ENCODE assay signal across 1 cellular context in the genomic region with DNA sequence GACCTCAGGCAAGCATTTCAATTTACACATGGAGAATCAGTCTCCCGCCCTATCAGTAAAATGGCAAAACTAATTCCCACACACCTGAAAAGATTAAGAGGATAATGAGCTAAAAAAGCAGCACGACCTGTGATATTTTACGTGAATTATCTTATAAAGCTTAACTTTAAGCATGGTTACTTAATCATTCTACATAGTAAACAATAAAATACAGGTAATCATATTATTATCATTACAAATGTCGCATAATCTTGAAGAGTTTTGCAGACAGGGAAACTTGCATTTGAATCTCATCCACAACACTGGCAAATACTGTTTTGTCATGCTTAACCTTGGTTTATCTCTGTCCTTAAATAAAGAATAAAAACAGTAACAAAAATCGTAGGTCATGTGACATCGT.
A peak's percentile ranks its signal among the peaks of the same experiment; 100 is the strongest.
TF ChIP-seq lines count a peak whose summit lies in the region.

No MANE protein-coding gene starts in this region.

TF ChIP-seq in K562, 482 proteins besides CTCF, POLR2A, EP300 and RAD21 (continued from another document and continues in another):
- TF ChIP-seq, protein P1, sequence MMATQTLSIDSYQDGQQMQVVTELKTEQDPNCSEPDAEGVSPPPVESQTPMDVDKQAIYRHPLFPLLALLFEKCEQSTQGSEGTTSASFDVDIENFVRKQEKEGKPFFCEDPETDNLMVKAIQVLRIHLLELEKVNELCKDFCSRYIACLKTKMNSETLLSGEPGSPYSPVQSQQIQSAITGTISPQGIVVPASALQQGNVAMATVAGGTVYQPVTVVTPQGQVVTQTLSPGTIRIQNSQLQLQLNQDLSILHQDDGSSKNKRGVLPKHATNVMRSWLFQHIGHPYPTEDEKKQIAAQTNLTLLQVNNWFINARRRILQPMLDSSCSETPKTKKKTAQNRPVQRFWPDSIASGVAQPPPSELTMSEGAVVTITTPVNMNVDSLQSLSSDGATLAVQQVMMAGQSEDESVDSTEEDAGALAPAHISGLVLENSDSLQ (IDR thresholded peaks at IDR 0.05) = no peak
- no peak for TF ChIP-seq GATA2 (CRISPR knock-in tag; IDR thresholded peaks at IDR 0.05)
- TF ChIP-seq ZNF76 (CRISPR knock-in tag; IDR thresholded peaks at IDR 0.05; ENCODE audit: borderline replicate concordance) = no peak
- TF ChIP-seq ZNF408 (CRISPR knock-in tag; IDR thresholded peaks at IDR 0.05; ENCODE audit: low read depth) = peak; percentile 82; the same call in 1 of the 2 replicates
- TF ChIP-seq EZH2 (IDR thresholded peaks at IDR 0.05; ENCODE audit: borderline replicate concordance, low read depth, low read length) = no peak
- TF ChIP-seq, protein P2, sequence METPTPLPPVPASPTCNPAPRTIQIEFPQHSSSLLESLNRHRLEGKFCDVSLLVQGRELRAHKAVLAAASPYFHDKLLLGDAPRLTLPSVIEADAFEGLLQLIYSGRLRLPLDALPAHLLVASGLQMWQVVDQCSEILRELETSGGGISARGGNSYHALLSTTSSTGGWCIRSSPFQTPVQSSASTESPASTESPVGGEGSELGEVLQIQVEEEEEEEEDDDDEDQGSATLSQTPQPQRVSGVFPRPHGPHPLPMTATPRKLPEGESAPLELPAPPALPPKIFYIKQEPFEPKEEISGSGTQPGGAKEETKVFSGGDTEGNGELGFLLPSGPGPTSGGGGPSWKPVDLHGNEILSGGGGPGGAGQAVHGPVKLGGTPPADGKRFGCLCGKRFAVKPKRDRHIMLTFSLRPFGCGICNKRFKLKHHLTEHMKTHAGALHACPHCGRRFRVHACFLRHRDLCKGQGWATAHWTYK (CRISPR knock-in tag; IDR thresholded peaks at IDR 0.05) = no peak
- TF ChIP-seq, protein P3, sequence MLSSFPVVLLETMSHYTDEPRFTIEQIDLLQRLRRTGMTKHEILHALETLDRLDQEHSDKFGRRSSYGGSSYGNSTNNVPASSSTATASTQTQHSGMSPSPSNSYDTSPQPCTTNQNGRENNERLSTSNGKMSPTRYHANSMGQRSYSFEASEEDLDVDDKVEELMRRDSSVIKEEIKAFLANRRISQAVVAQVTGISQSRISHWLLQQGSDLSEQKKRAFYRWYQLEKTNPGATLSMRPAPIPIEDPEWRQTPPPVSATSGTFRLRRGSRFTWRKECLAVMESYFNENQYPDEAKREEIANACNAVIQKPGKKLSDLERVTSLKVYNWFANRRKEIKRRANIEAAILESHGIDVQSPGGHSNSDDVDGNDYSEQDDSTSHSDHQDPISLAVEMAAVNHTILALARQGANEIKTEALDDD (IDR thresholded peaks at IDR 0.05) = no peak
- TF ChIP-seq, protein P4, sequence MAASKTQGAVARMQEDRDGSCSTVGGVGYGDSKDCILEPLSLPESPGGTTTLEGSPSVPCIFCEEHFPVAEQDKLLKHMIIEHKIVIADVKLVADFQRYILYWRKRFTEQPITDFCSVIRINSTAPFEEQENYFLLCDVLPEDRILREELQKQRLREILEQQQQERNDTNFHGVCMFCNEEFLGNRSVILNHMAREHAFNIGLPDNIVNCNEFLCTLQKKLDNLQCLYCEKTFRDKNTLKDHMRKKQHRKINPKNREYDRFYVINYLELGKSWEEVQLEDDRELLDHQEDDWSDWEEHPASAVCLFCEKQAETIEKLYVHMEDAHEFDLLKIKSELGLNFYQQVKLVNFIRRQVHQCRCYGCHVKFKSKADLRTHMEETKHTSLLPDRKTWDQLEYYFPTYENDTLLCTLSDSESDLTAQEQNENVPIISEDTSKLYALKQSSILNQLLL (CRISPR knock-in tag; IDR thresholded peaks at IDR 0.05; ENCODE audit: borderline replicate concordance) = peak; percentile 97
- peak; percentile 55; the same call in 1 of the 2 replicates for TF ChIP-seq NFIX (CRISPR knock-in tag; IDR thresholded peaks at IDR 0.05; ENCODE audit: low read depth)
- TF ChIP-seq, protein P5, sequence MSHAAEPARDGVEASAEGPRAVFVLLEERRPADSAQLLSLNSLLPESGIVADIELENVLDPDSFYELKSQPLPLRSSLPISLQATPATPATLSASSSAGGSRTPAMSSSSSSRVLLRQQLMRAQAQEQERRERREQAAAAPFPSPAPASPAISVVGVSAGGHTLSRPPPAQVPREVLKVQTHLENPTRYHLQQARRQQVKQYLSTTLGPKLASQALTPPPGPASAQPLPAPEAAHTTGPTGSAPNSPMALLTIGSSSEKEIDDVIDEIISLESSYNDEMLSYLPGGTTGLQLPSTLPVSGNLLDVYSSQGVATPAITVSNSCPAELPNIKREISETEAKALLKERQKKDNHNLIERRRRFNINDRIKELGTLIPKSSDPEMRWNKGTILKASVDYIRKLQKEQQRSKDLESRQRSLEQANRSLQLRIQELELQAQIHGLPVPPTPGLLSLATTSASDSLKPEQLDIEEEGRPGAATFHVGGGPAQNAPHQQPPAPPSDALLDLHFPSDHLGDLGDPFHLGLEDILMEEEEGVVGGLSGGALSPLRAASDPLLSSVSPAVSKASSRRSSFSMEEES (CRISPR knock-in tag; IDR thresholded peaks at IDR 0.05) = peak; percentile 76
- TF ChIP-seq ZNF707 (CRISPR knock-in tag; conservative IDR thresholded peaks at IDR 0.05) = peak; percentile 60; the same call in 1 of the 2 replicates
- TF ChIP-seq ETV5 (CRISPR knock-in tag; IDR thresholded peaks at IDR 0.05; ENCODE audit: low read depth) = no peak
- no peak for TF ChIP-seq PHB (CRISPR knock-in tag; IDR thresholded peaks at IDR 0.05)
- peak; percentile 63; the same call in 1 of the 2 replicates for TF ChIP-seq MTF1 (CRISPR knock-in tag; IDR thresholded peaks at IDR 0.05; ENCODE audit: borderline replicate concordance)
- no peak for TF ChIP-seq ZNF583 (CRISPR knock-in tag; IDR thresholded peaks at IDR 0.05)
- TF ChIP-seq FOXJ3 (CRISPR knock-in tag; IDR thresholded peaks at IDR 0.05) = no peak
- peak; percentile 72; the same call in 1 of the 2 replicates for TF ChIP-seq ZNF140 (CRISPR knock-in tag; IDR thresholded peaks at IDR 0.05)
- TF ChIP-seq, protein P6, sequence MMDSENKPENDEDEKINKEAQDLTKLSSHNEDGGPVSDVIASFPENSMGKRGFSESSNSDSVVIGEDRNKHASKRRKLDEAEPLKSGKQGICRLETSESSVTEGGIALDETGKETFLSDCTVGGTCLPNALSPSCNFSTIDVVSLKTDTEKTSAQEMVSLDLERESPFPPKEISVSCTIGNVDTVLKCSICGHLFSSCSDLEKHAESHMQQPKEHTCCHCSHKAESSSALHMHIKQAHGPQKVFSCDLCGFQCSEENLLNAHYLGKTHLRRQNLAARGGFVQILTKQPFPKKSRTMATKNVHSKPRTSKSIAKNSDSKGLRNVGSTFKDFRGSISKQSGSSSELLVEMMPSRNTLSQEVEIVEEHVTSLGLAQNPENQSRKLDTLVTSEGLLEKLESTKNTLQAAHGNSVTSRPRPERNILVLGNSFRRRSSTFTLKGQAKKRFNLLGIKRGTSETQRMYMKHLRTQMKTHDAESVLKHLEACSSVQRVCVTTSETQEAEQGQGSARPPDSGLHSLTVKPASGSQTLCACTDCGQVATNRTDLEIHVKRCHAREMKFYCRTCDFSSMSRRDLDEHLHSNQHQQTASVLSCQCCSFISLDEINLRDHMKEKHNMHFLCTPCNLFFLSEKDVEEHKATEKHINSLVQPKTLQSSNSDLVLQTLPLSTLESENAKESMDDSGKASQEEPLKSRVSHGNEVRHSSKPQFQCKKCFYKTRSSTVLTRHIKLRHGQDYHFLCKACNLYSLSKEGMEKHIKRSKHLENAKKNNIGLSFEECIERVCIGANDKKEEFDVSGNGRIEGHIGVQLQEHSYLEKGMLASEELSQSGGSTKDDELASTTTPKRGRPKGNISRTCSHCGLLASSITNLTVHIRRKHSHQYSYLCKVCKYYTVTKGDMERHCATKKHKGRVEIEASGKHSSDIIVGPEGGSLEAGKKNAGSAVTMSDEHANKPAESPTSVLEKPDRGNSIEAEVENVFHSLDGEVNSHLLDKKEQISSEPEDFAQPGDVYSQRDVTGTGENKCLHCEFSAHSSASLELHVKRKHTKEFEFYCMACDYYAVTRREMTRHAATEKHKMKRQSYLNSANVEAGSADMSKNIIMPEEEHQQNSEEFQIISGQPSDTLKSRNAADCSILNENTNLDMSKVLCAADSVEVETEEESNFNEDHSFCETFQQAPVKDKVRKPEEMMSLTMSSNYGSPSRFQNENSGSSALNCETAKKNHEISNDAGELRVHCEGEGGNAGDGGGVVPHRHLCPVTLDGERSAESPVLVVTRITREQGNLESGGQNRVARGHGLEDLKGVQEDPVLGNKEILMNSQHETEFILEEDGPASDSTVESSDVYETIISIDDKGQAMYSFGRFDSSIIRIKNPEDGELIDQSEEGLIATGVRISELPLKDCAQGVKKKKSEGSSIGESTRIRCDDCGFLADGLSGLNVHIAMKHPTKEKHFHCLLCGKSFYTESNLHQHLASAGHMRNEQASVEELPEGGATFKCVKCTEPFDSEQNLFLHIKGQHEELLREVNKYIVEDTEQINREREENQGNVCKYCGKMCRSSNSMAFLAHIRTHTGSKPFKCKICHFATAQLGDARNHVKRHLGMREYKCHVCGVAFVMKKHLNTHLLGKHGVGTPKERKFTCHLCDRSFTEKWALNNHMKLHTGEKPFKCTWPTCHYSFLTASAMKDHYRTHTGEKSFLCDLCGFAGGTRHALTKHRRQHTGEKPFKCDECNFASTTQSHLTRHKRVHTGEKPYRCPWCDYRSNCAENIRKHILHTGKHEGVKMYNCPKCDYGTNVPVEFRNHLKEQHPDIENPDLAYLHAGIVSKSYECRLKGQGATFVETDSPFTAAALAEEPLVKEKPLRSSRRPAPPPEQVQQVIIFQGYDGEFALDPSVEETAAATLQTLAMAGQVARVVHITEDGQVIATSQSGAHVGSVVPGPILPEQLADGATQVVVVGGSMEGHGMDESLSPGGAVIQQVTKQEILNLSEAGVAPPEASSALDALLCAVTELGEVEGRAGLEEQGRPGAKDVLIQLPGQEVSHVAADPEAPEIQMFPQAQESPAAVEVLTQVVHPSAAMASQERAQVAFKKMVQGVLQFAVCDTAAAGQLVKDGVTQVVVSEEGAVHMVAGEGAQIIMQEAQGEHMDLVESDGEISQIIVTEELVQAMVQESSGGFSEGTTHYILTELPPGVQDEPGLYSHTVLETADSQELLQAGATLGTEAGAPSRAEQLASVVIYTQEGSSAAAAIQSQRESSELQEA (IDR thresholded peaks at IDR 0.05; ENCODE audit: low read depth) = no peak
- TF ChIP-seq, protein P7, sequence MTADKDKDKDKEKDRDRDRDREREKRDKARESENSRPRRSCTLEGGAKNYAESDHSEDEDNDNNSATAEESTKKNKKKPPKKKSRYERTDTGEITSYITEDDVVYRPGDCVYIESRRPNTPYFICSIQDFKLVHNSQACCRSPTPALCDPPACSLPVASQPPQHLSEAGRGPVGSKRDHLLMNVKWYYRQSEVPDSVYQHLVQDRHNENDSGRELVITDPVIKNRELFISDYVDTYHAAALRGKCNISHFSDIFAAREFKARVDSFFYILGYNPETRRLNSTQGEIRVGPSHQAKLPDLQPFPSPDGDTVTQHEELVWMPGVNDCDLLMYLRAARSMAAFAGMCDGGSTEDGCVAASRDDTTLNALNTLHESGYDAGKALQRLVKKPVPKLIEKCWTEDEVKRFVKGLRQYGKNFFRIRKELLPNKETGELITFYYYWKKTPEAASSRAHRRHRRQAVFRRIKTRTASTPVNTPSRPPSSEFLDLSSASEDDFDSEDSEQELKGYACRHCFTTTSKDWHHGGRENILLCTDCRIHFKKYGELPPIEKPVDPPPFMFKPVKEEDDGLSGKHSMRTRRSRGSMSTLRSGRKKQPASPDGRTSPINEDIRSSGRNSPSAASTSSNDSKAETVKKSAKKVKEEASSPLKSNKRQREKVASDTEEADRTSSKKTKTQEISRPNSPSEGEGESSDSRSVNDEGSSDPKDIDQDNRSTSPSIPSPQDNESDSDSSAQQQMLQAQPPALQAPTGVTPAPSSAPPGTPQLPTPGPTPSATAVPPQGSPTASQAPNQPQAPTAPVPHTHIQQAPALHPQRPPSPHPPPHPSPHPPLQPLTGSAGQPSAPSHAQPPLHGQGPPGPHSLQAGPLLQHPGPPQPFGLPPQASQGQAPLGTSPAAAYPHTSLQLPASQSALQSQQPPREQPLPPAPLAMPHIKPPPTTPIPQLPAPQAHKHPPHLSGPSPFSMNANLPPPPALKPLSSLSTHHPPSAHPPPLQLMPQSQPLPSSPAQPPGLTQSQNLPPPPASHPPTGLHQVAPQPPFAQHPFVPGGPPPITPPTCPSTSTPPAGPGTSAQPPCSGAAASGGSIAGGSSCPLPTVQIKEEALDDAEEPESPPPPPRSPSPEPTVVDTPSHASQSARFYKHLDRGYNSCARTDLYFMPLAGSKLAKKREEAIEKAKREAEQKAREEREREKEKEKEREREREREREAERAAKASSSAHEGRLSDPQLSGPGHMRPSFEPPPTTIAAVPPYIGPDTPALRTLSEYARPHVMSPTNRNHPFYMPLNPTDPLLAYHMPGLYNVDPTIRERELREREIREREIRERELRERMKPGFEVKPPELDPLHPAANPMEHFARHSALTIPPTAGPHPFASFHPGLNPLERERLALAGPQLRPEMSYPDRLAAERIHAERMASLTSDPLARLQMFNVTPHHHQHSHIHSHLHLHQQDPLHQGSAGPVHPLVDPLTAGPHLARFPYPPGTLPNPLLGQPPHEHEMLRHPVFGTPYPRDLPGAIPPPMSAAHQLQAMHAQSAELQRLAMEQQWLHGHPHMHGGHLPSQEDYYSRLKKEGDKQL (CRISPR knock-in tag; IDR thresholded peaks at IDR 0.05; ENCODE audit: borderline replicate concordance) = no peak
- no peak for TF ChIP-seq NUFIP1 (IDR thresholded peaks at IDR 0.05; ENCODE audit: partially characterized antibody)
- no peak for TF ChIP-seq POLR3A (IDR thresholded peaks at IDR 0.05; ENCODE audit: borderline replicate concordance, extremely low read depth, insufficient read depth, insufficient read length)
- TF ChIP-seq EHMT2 (IDR thresholded peaks at IDR 0.05) = no peak
- TF ChIP-seq, protein P8, sequence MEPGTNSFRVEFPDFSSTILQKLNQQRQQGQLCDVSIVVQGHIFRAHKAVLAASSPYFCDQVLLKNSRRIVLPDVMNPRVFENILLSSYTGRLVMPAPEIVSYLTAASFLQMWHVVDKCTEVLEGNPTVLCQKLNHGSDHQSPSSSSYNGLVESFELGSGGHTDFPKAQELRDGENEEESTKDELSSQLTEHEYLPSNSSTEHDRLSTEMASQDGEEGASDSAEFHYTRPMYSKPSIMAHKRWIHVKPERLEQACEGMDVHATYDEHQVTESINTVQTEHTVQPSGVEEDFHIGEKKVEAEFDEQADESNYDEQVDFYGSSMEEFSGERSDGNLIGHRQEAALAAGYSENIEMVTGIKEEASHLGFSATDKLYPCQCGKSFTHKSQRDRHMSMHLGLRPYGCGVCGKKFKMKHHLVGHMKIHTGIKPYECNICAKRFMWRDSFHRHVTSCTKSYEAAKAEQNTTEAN (CRISPR knock-in tag; IDR thresholded peaks at IDR 0.05) = no peak
- no peak for TF ChIP-seq PRPF4 (IDR thresholded peaks at IDR 0.05; ENCODE audit: insufficient read depth, low read depth, low read length, poor library complexity, severe bottlenecking)
- TF ChIP-seq TCF7L2 (IDR thresholded peaks at IDR 0.05; ENCODE audit: low read depth, low read length) = no peak
- TF ChIP-seq ZNF764 (CRISPR knock-in tag; IDR thresholded peaks at IDR 0.05; ENCODE audit: low read depth) = no peak
